22 cellular contexts compared by ENCODE assay signal in the genomic region with DNA sequence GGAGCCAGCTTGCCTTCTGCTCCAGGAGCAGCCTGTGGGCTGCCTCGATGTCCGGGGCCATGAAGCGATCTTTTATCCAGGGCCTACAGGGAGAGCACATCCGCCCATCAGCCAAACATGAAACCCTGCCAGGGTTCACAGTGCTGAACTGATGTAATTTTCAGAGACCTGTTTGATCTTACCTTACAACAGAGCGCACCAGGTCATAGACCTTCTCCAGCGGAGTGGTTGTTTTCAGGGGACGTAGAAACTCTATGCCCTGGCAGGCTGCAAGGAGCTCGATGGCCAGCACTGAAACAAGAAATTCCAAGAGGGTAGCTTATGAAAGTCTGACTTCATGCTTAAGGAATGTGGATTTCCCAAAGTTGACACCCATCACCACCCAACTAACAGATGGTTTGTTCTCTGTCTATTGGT. TPM values are rescaled to one million over a fixed set of nuclear protein-coding genes. Genes with fewer than 3 reads are reported as not detected.
DNase-seq lines count a peak whose midpoint lies in the region; ATAC-seq, FAIRE-seq and TF ChIP-seq lines count a peak whose summit lies in the region.
"Had no signal": no experiment of that assay in that cellular context is flagged by ENCODE, and none has a peak within 500 bp of the region (broad histone marks: within the 10 kb centered on the region; RNA-seq: fewer than 3 reads in every experiment).

No MANE protein-coding gene starts in this region.

- TF ChIP-seq POLR2A in H1 (IDR thresholded peaks at IDR 0.05; ENCODE audit: control extremely low read depth in 1 of 2, low read depth in 2 of 2, low read length in 2 of 2) (no peak), HepG2 (IDR thresholded peaks at IDR 0.05; ENCODE audit: insufficient read depth in 1 of 2, low read depth in 2 of 2, low read length in 2 of 2) (no peak)

- TF ChIP-seq RAD21 in H1 (IDR thresholded peaks at IDR 0.05 in 1 of 2, conservative IDR thresholded peaks at IDR 0.05 in 1 of 2; ENCODE audit: low read depth in 2 of 2, low read length in 2 of 2) (no peak), HepG2 (CRISPR knock-in tag; IDR thresholded peaks at IDR 0.05) (no peak)

- H4K20me1 ChIP-seq in H1 (replicated peaks in 1 of 2; ENCODE audit: control insufficient read depth in 1 of 2, insufficient read depth in 2 of 2, low read length in 2 of 2) (no peaks in the 10 kb centered on the region), HepG2 (ENCODE audit: insufficient read depth, low read length) (no peaks in the 10 kb centered on the region), OCI-LY7 (ENCODE audit: insufficient read depth, low read length) (no peaks in the 10 kb centered on the region)

- TF ChIP-seq CTCF in H1 (IDR thresholded peaks at IDR 0.05; ENCODE audit: control extremely low read depth in 1 of 3, insufficient read depth in 1 of 3, low read depth in 1 of 3, low read length in 3 of 3) = no peak
- no peak for TF ChIP-seq CTCF in HepG2 (CRISPR knock-in tag; IDR thresholded peaks at IDR 0.05)
- no peak for TF ChIP-seq CTCF in OCI-LY7 (conservative IDR thresholded peaks at IDR 0.05; ENCODE audit: low read length)

- H3K4ac ChIP-seq in H1 (replicated peaks; ENCODE audit: insufficient read length, low read depth, low read length) = no peak overlapping the region

- H4K91ac ChIP-seq in H1 (replicated peaks; ENCODE audit: insufficient read length, low read length) = no peak overlapping the region

- no peak overlapping the region for H2BK5ac ChIP-seq in H1 (ENCODE audit: low read depth, low read length)

- H3K79me1 ChIP-seq in H1 (ENCODE audit: low read depth, low read length) = no peaks in the 10 kb centered on the region

- ATAC-seq in HepG2 (peak; percentile 86), GM18909 (IDR thresholded peaks at IDR 0.05; ENCODE audit: poor library complexity, unreplicated experiment) (no peak), GM21390 (IDR thresholded peaks at IDR 0.05; ENCODE audit: unreplicated experiment) (no peak)
- ATAC-seq: esophagus mucosa, HCT116, natural killer cell had no signal

- POLR2A ChIA-PET in H1 (lab: Charles Lee; ENCODE audit: partially characterized antibody) = interaction anchor here (1.6 kb wide), 1 partner anchor 20 kb away, joined by 3 read pairs; a partner anchor contains a TSS
- POLR2A ChIA-PET in HepG2 (lab: Yijun Ruan, JAX) = interaction anchor here (0.6 to 7.0 kb wide), 7 partner anchors 10 to 34 kb away, joined by 3 to 92 read pairs (median 10); a partner anchor contains a TSS
- POLR2A ChIA-PET in OCI-LY7 (lab: Charles Lee) = no interaction called here

- no peak overlapping the region for H3K56ac ChIP-seq in H1 (replicated peaks; ENCODE audit: insufficient read length, low read depth, low read length)

- H3K14ac ChIP-seq in H1 (ENCODE audit: insufficient read length) = no peak overlapping the region

- H3K4me1 ChIP-seq in H1 (replicated peaks in 1 of 4; ENCODE audit: control insufficient read depth in 3 of 4, insufficient read depth in 4 of 4, low read length in 3 of 4) = peaks cover 0 to 3% (median under 1%) of the 10 kb centered on the region in 4 experiments; a peak in 5 of 7 replicates
- H3K4me1 ChIP-seq in HepG2 (ENCODE audit: insufficient read depth, low read length) = peaks cover 82% of the 10 kb centered on the region
- H3K4me1 ChIP-seq in OCI-LY7 (ENCODE audit: insufficient read depth, low read length, poor library complexity, severe bottlenecking) = peaks cover 16% of the 10 kb centered on the region
- H3K4me1 ChIP-seq: tibial nerve had no signal

- H2BK120ac ChIP-seq in H1 (replicated peaks; ENCODE audit: low read depth, low read length) = no peak overlapping the region

- H4K8ac ChIP-seq in H1 (ENCODE audit: extremely low read depth, insufficient read depth, low read length) = no peak overlapping the region

- H3K9me3 ChIP-seq in H1 (ENCODE audit: insufficient read depth in 2 of 2, low read depth in 1 of 2, low read length in 1 of 2) (no peaks in the 10 kb centered on the region), HepG2 (ENCODE audit: low read length) (no peaks in the 10 kb centered on the region), OCI-LY7 (ENCODE audit: low read length) (no peaks in the 10 kb centered on the region)
- H3K9me3 ChIP-seq: tibial nerve had no signal

- FAIRE-seq in H1 (lab: Jason Lieb, UNC) (no peak), HepG2 (lab: Jason Lieb, UNC) (peak; percentile 64)
- FAIRE-seq: GM19239, keratinocyte had no signal

- in situ Hi-C loops in HepG2 (cut with HindIII; ENCODE audit: extremely low pct_ligation_motif_present, low pct_unique_long_range_greater_than_20kb) = loop anchor here (25.0 kb wide), 1 partner anchor 389 kb away; no protein-coding TSS in a partner anchor

- H2AFZ ChIP-seq in H1 (ENCODE audit: low read length) (no peak overlapping the region), HepG2 (ENCODE audit: low read length) (no peak overlapping the region), OCI-LY7 (ENCODE audit: low read length) (no peak overlapping the region)
- H2AFZ ChIP-seq: parathyroid adenoma had no signal

- H3K9ac ChIP-seq in H1 (replicated peaks in 1 of 4; ENCODE audit: extremely low read depth in 1 of 4, low read depth in 3 of 4, low read length in 3 of 4) = no peak overlapping the region
- no peak overlapping the region; the same call in 1 of the 2 replicates for H3K9ac ChIP-seq in HepG2 (ENCODE audit: insufficient read depth, low read depth, low read length)
- H3K9ac ChIP-seq: parathyroid adenoma had no signal

- no peak overlapping the region for H2BK12ac ChIP-seq in H1 (ENCODE audit: low read depth, low read length)

- H3K27ac ChIP-seq in H1 (ENCODE audit: low read depth, low read length) = no peak overlapping the region
- peak overlapping the region; percentile 74 for H3K27ac ChIP-seq in HepG2 (ENCODE audit: extremely low read length, insufficient read depth, low read length)
- H3K27ac ChIP-seq in OCI-LY7 (ENCODE audit: low read depth, low read length, poor library complexity, severe bottlenecking) = no peak overlapping the region
- H3K27ac ChIP-seq: cardiac muscle cell, HL-60, parathyroid adenoma, tibial nerve had no signal

- H2BK20ac ChIP-seq in H1 (ENCODE audit: low read length) = no peak overlapping the region

- BruUV-seq in HepG2 (replicated peaks; lab: Mats Ljungman, UMichigan) (no TSS peak), OCI-LY7 (replicated peaks; lab: Mats Ljungman, UMichigan) (no TSS peak)

- TF ChIP-seq EP300 in H1 (IDR thresholded peaks at IDR 0.05; ENCODE audit: borderline replicate concordance in 1 of 2, low read depth in 2 of 2, low read length in 2 of 2) (no peak), HepG2 (IDR thresholded peaks at IDR 0.05; ENCODE audit: low read depth in 2 of 2, low read length in 2 of 2) (peak; percentile 27 to 88; a peak in 2 of 4 replicates), HepG2 (CRISPR knock-in tag; IDR thresholded peaks at IDR 0.05; ENCODE audit: borderline replicate concordance) (0 out of 2 replicates have a peak, but pooled peaks have one; percentile 40)

- CTCF ChIA-PET in H1 (lab: Charles Lee; ENCODE audit: partially characterized antibody) (interaction anchor here (1.2 to 7.3 kb wide), 3 partner anchors 17 to 34 kb away, joined by 3 to 69 read pairs (median 4); a partner anchor contains a TSS), HepG2 (lab: Yijun Ruan, JAX; ENCODE audit: low intra/inter-chr PET ratio, low total read pairs) (no interaction called here), OCI-LY7 (lab: Charles Lee; ENCODE audit: unreplicated experiment) (no interaction called here)

- H2BK15ac ChIP-seq in H1 (ENCODE audit: low read length) = no peak overlapping the region

- DNase-seq in ELR (ENCODE audit: low read depth) (peak; percentile 40), NCI-H226 (peak; percentile 54), H1 (ENCODE audit: low read depth in 1 of 2, low spot score in 2 of 2) (no peak), HepG2 (ENCODE audit: low spot score) (peak; percentile 82), OCI-LY7 (ENCODE audit: low spot score) (no peak)
- no peak for DNase-seq in central memory CD4-positive, alpha-beta T cell
- DNase-seq: COR-L47, KG1, natural killer cell, NCI-H1092 treated with DMSO at 0.1 percent for 48 hours, NCI-H2081 treated with DMSO at 0.1 percent for 48 hours had no signal

- H3K4me3 ChIP-seq in H1 (ENCODE audit: extremely low read depth in 1 of 4, insufficient read depth in 2 of 4, low read depth in 3 of 4, low read length in 4 of 4) (no peak overlapping the region), HepG2 (replicated peaks in 1 of 3; ENCODE audit: insufficient read depth in 1 of 3, low read depth in 2 of 3, low read length in 3 of 3) (0 out of 6 replicates have a peak overlapping the region, but pooled peaks of 1 of the 3 experiments have one; percentile 11), OCI-LY7 (ENCODE audit: low read depth, low read length, poor library complexity, severe bottlenecking) (no peak overlapping the region)
- H3K4me3 ChIP-seq: cardiac muscle cell, tibial nerve had no signal

- 93% methylated on average over 8 of the region's 8 CpGs; no CpG with 5 or more reads in 1 of the 2 experiments for WGBS in H1 (ENCODE audit: extremely low coverage in 1 of 2, insufficient coverage in 1 of 2, insufficient read length in 1 of 2, insufficient replicate concordance in 2 of 2, low coverage in 1 of 2, low lambda C conversion rate in 2 of 2, missing lambda C conversion rate in 1 of 2), 2 experiments
- 0% methylated on average over 3 of the region's 8 CpGs for WGBS in HepG2 (ENCODE audit: low lambda C conversion rate)

- no peak overlapping the region for H2AK5ac ChIP-seq in H1 (ENCODE audit: low read depth, low read length)

- intact Hi-C loops in HepG2 (cut with micrococcal nuclease; ENCODE audit: unreplicated experiment) (loop anchor here (2.0 kb wide), 1 partner anchor 20 kb away; a partner anchor contains a TSS), OCI-LY7 (cut with micrococcal nuclease; ENCODE audit: unreplicated experiment) (no loop called here)

- H3K18ac ChIP-seq in H1 (ENCODE audit: extremely low read depth, low read length) = no peak overlapping the region

- H3K23ac ChIP-seq in H1 (ENCODE audit: insufficient read length) = no peak overlapping the region

- H3K23me2 ChIP-seq in H1 (ENCODE audit: low read depth, low read length) = no peaks in the 10 kb centered on the region

- no peaks in the 10 kb centered on the region for H3K36me3 ChIP-seq in H1 (ENCODE audit: control insufficient read depth in 2 of 4, insufficient read depth in 4 of 4, low read length in 3 of 4)
- no peaks in the 10 kb centered on the region for H3K36me3 ChIP-seq in HepG2 (replicated peaks in 1 of 2; ENCODE audit: control insufficient read depth in 1 of 2, insufficient read depth in 2 of 2, low read length in 2 of 2)
- no peaks in the 10 kb centered on the region for H3K36me3 ChIP-seq in OCI-LY7 (ENCODE audit: insufficient read depth, low read length)
- H3K36me3 ChIP-seq: cardiac muscle cell, tibial nerve had no signal

- H3K27me3 ChIP-seq in H1 (replicated peaks in 1 of 4; ENCODE audit: control insufficient read depth in 3 of 4, extremely low read depth in 1 of 4, insufficient read depth in 3 of 4, low read length in 3 of 4) (no peaks in the 10 kb centered on the region), HepG2 (ENCODE audit: control insufficient read depth in 1 of 2, insufficient read depth in 2 of 2, low read length in 2 of 2) (no peaks in the 10 kb centered on the region)
- H3K27me3 ChIP-seq: cardiac muscle cell, tibial nerve had no signal

- H3K79me2 ChIP-seq in H1 (ENCODE audit: control insufficient read depth in 1 of 2, insufficient read depth in 2 of 2, low read length in 2 of 2) (no peaks in the 10 kb centered on the region), HepG2 (ENCODE audit: insufficient read depth, low read length) (no peaks in the 10 kb centered on the region), OCI-LY7 (ENCODE audit: insufficient read depth, low read depth, low read length) (no peaks in the 10 kb centered on the region)
- H3K79me2 ChIP-seq: parathyroid adenoma had no signal

- H4K5ac ChIP-seq in H1 (ENCODE audit: insufficient read length, low read depth, low read length) = no peak overlapping the region

- no peaks in the 10 kb centered on the region for H3K9me2 ChIP-seq in OCI-LY7 (ENCODE audit: insufficient read depth, low read length)

- H3K4me2 ChIP-seq in H1 (ENCODE audit: insufficient read depth in 1 of 2, low read depth in 2 of 2, low read length in 2 of 2) = no peak overlapping the region
- peak overlapping the region; percentile 59 for H3K4me2 ChIP-seq in HepG2 (ENCODE audit: low read depth, low read length)
- H3K4me2 ChIP-seq in OCI-LY7 (ENCODE audit: low read length) = no peak overlapping the region

RNA-seq across cellular contexts. Expression of a gene that starts 19.7 kb away (rescaled TPM):
- total RNA-seq in H1 (2021; fragmentation: NEBNext Ultra II Directional; extraction: Animal tissue kit (Norgen Biotek cat#: 25700)) = 0.17 and 0.44 TPM in 2 replicates
- polyA plus RNA-seq in H1 (2011; rRNA removed) (0.08 and 0.12 TPM in 2 replicates), HepG2 (2011; rRNA removed) (37.8 and 63.7 TPM in 2 replicates)
- polyA plus RNA-seq in H1 (2011; cell fraction: cytosol; rRNA removed) = 0.40 TPM
- polyA plus RNA-seq in H1 (2011; cell fraction: nucleus; rRNA removed) = 1.2 TPM
- 0.09 to 0.44 TPM (median 0.18 TPM) in 4 replicates for polyA plus RNA-seq in H1 (2012, experiment 1 of 2)
- polyA plus RNA-seq in H1 (2012, experiment 2 of 2) = 0.13 TPM
- polyA plus RNA-seq in H1 (2013, experiment 1 of 2) = 0.16 TPM
- 0.20 TPM for polyA plus RNA-seq in H1 (2013, experiment 2 of 2)
- 0.15 and 0.73 TPM in 2 replicates for polyA minus RNA-seq in H1 (2011; rRNA and poly(A)+ RNA removed)
- not detected for polyA minus RNA-seq in H1 (2011; cell fraction: cytosol; rRNA and poly(A)+ RNA removed)
- 1.1 TPM for polyA minus RNA-seq in H1 (2011; cell fraction: nucleus; rRNA and poly(A)+ RNA removed)
- total RNA-seq in HepG2 (2016; rRNA removed; fragmentation: Illumina TruSeq; extraction: Trizol) (0.56 and 0.89 TPM in 2 replicates), OCI-LY7 (2022) (1.4 and 2.1 TPM in 2 replicates)
- total RNA-seq in HepG2 (2016; cell fraction: cytosol; rRNA removed; fragmentation: Illumina TruSeq; extraction: Trizol; ENCODE audit: low read depth) = 0.10 and 0.26 TPM in 2 replicates
- total RNA-seq in HepG2 (2016; cell fraction: insoluble cytoplasmic fraction; rRNA removed; fragmentation: Illumina TruSeq; extraction: Trizol) = 0.58 and 1.1 TPM in 2 replicates
- 0.22 and 0.59 TPM in 2 replicates for total RNA-seq in HepG2 (2016; cell fraction: membrane; rRNA removed; fragmentation: Illumina TruSeq; extraction: Trizol)
- total RNA-seq in HepG2 (2016; cell fraction: nucleus; rRNA removed; fragmentation: Illumina TruSeq; extraction: Trizol) = 1.8 and 2.1 TPM in 2 replicates
- polyA plus RNA-seq in HepG2 (2011; cell fraction: cytosol; rRNA removed) = 17.0 and 30.5 TPM in 2 replicates
- 159 and 187 TPM in 2 replicates for polyA plus RNA-seq in HepG2 (2011; cell fraction: nucleus; rRNA removed)
- polyA plus RNA-seq in HepG2 (2012) = 38.1 and 88.4 TPM in 2 replicates
- 0.11 TPM in 2 replicates for polyA plus RNA-seq in HepG2 (2016; cell fraction: cytosol; fragmentation: Illumina TruSeq; extraction: Trizol; ENCODE audit: low read depth)
- polyA plus RNA-seq in HepG2 (2016; cell fraction: insoluble cytoplasmic fraction; fragmentation: Illumina TruSeq; extraction: Trizol; ENCODE audit: low read depth) = 0.50 and 0.67 TPM in 2 replicates
- polyA plus RNA-seq in HepG2 (2016; cell fraction: membrane; fragmentation: Illumina TruSeq; extraction: Trizol; ENCODE audit: low read depth) = 0.20 and 0.25 TPM in 2 replicates
- polyA plus RNA-seq in HepG2 (2016; cell fraction: nucleus; fragmentation: Illumina TruSeq; extraction: Trizol; ENCODE audit: insufficient read depth, low read depth) = 1.8 and 2.3 TPM in 2 replicates
- 3.5 and 84.7 TPM in 2 replicates for polyA minus RNA-seq in HepG2 (2011; rRNA and poly(A)+ RNA removed; ENCODE audit: low replicate concordance)
- polyA minus RNA-seq in HepG2 (2011; cell fraction: cytosol; rRNA and poly(A)+ RNA removed) = 24.7 and 49.8 TPM in 2 replicates
- polyA minus RNA-seq in HepG2 (2011; cell fraction: nucleus; rRNA and poly(A)+ RNA removed) = 65.0 and 124 TPM in 2 replicates
- 0.25 and 0.57 TPM in 2 replicates for total RNA-seq in OCI-LY7 (2014; rRNA removed; shearing (Covaris generic))
- total RNA-seq: cardiac muscle cell had no signal
- polyA plus RNA-seq: cardiac muscle cell had no signal

RNA-seq across cellular contexts. Expression of a gene that starts 33.3 kb away (rescaled TPM):
- 0.34 TPM in 1 of 2 replicates, not detected in the other for total RNA-seq in H1 (2021; fragmentation: NEBNext Ultra II Directional; extraction: Animal tissue kit (Norgen Biotek cat#: 25700))
- polyA plus RNA-seq in H1 (2011; rRNA removed) (0.14 TPM in 2 replicates), HepG2 (2011; rRNA removed) (29.6 and 31.5 TPM in 2 replicates)
- polyA plus RNA-seq in H1 (2011; cell fraction: cytosol; rRNA removed) = 0.36 TPM
- 0.61 TPM for polyA plus RNA-seq in H1 (2011; cell fraction: nucleus; rRNA removed)
- polyA plus RNA-seq in H1 (2012, experiment 1 of 2) = 0.14 to 0.54 TPM (median 0.31 TPM) in 3 of 4 replicates, not detected in the other
- not detected for polyA plus RNA-seq in H1 (2012, experiment 2 of 2)
- 0.14 TPM for polyA plus RNA-seq in H1 (2013, experiment 1 of 2)
- polyA plus RNA-seq in H1 (2013, experiment 2 of 2) = 0.17 TPM
- polyA minus RNA-seq in H1 (2011; rRNA and poly(A)+ RNA removed) = 0.17 and 0.22 TPM in 2 replicates
- not detected for polyA minus RNA-seq in H1 (2011; cell fraction: cytosol; rRNA and poly(A)+ RNA removed)
- 1.6 TPM for polyA minus RNA-seq in H1 (2011; cell fraction: nucleus; rRNA and poly(A)+ RNA removed)
- total RNA-seq in HepG2 (2016; rRNA removed; fragmentation: Illumina TruSeq; extraction: Trizol) (6.2 and 6.5 TPM in 2 replicates), OCI-LY7 (2022) (2.6 and 2.8 TPM in 2 replicates)
- total RNA-seq in HepG2 (2016; cell fraction: cytosol; rRNA removed; fragmentation: Illumina TruSeq; extraction: Trizol; ENCODE audit: low read depth) = 0.91 and 1.2 TPM in 2 replicates
- total RNA-seq in HepG2 (2016; cell fraction: insoluble cytoplasmic fraction; rRNA removed; fragmentation: Illumina TruSeq; extraction: Trizol) = 6.5 and 6.7 TPM in 2 replicates
- total RNA-seq in HepG2 (2016; cell fraction: membrane; rRNA removed; fragmentation: Illumina TruSeq; extraction: Trizol) = 2.3 and 2.7 TPM in 2 replicates
- total RNA-seq in HepG2 (2016; cell fraction: nucleus; rRNA removed; fragmentation: Illumina TruSeq; extraction: Trizol) = 4.1 and 7.2 TPM in 2 replicates
- 16.5 and 18.2 TPM in 2 replicates for polyA plus RNA-seq in HepG2 (2011; cell fraction: cytosol; rRNA removed)
- polyA plus RNA-seq in HepG2 (2011; cell fraction: nucleus; rRNA removed) = 119 and 127 TPM in 2 replicates
- polyA plus RNA-seq in HepG2 (2012) = 21.2 and 31.4 TPM in 2 replicates
- 0.93 and 1.1 TPM in 2 replicates for polyA plus RNA-seq in HepG2 (2016; cell fraction: cytosol; fragmentation: Illumina TruSeq; extraction: Trizol; ENCODE audit: low read depth)
- 6.7 and 6.9 TPM in 2 replicates for polyA plus RNA-seq in HepG2 (2016; cell fraction: insoluble cytoplasmic fraction; fragmentation: Illumina TruSeq; extraction: Trizol; ENCODE audit: low read depth)
- polyA plus RNA-seq in HepG2 (2016; cell fraction: membrane; fragmentation: Illumina TruSeq; extraction: Trizol; ENCODE audit: low read depth) = 1.9 and 2.6 TPM in 2 replicates
- polyA plus RNA-seq in HepG2 (2016; cell fraction: nucleus; fragmentation: Illumina TruSeq; extraction: Trizol; ENCODE audit: insufficient read depth, low read depth) = 16.1 and 17.7 TPM in 2 replicates
- 1.8 and 25.6 TPM in 2 replicates for polyA minus RNA-seq in HepG2 (2011; rRNA and poly(A)+ RNA removed; ENCODE audit: low replicate concordance)
- 8.2 and 13.4 TPM in 2 replicates for polyA minus RNA-seq in HepG2 (2011; cell fraction: cytosol; rRNA and poly(A)+ RNA removed)
- polyA minus RNA-seq in HepG2 (2011; cell fraction: nucleus; rRNA and poly(A)+ RNA removed) = 15.7 and 18.8 TPM in 2 replicates
- total RNA-seq in OCI-LY7 (2014; rRNA removed; shearing (Covaris generic)) = 0.50 and 0.67 TPM in 2 replicates

RNA-seq across cellular contexts. Expression of a gene that starts 34.0 kb away (rescaled TPM):
- not detected in 2 replicates for total RNA-seq in H1 (2021; fragmentation: NEBNext Ultra II Directional; extraction: Animal tissue kit (Norgen Biotek cat#: 25700))
- polyA plus RNA-seq in H1 (2011; rRNA removed) (0.02 TPM in 1 of 2 replicates, not detected in the other), HepG2 (2011; rRNA removed) (0.30 and 0.32 TPM in 2 replicates)
- polyA plus RNA-seq in H1 (2011; cell fraction: cytosol; rRNA removed) = 0.03 TPM
- polyA plus RNA-seq in H1 (2011; cell fraction: nucleus; rRNA removed) = not detected
- not detected in 4 replicates for polyA plus RNA-seq in H1 (2012, experiment 1 of 2)
- polyA plus RNA-seq in H1 (2012, experiment 2 of 2) = not detected
- polyA plus RNA-seq in H1 (2013, experiment 1 of 2) = 0.02 TPM
- not detected for polyA plus RNA-seq in H1 (2013, experiment 2 of 2)
- polyA minus RNA-seq in H1 (2011; rRNA and poly(A)+ RNA removed) = not detected in 2 replicates
- not detected for polyA minus RNA-seq in H1 (2011; cell fraction: cytosol; rRNA and poly(A)+ RNA removed)
- polyA minus RNA-seq in H1 (2011; cell fraction: nucleus; rRNA and poly(A)+ RNA removed) = not detected
- total RNA-seq in HepG2 (2016; rRNA removed; fragmentation: Illumina TruSeq; extraction: Trizol) (0.18 and 0.24 TPM in 2 replicates), OCI-LY7 (2022) (0.99 and 1.5 TPM in 2 replicates)
- 0.10 and 0.18 TPM in 2 replicates for total RNA-seq in HepG2 (2016; cell fraction: cytosol; rRNA removed; fragmentation: Illumina TruSeq; extraction: Trizol; ENCODE audit: low read depth)
- total RNA-seq in HepG2 (2016; cell fraction: insoluble cytoplasmic fraction; rRNA removed; fragmentation: Illumina TruSeq; extraction: Trizol) = 0.18 and 0.22 TPM in 2 replicates
- 0.24 and 0.53 TPM in 2 replicates for total RNA-seq in HepG2 (2016; cell fraction: membrane; rRNA removed; fragmentation: Illumina TruSeq; extraction: Trizol)
- total RNA-seq in HepG2 (2016; cell fraction: nucleus; rRNA removed; fragmentation: Illumina TruSeq; extraction: Trizol) = 0.22 and 0.31 TPM in 2 replicates
- polyA plus RNA-seq in HepG2 (2011; cell fraction: cytosol; rRNA removed) = 0.13 and 0.35 TPM in 2 replicates
- polyA plus RNA-seq in HepG2 (2011; cell fraction: nucleus; rRNA removed) = 0.13 and 0.17 TPM in 2 replicates
- polyA plus RNA-seq in HepG2 (2012) = 0.36 and 0.39 TPM in 2 replicates
- polyA plus RNA-seq in HepG2 (2016; cell fraction: cytosol; fragmentation: Illumina TruSeq; extraction: Trizol; ENCODE audit: low read depth) = 0.05 and 0.08 TPM in 2 replicates
- 0.29 and 0.36 TPM in 2 replicates for polyA plus RNA-seq in HepG2 (2016; cell fraction: insoluble cytoplasmic fraction; fragmentation: Illumina TruSeq; extraction: Trizol; ENCODE audit: low read depth)
- 0.17 and 0.19 TPM in 2 replicates for polyA plus RNA-seq in HepG2 (2016; cell fraction: membrane; fragmentation: Illumina TruSeq; extraction: Trizol; ENCODE audit: low read depth)
- 0.35 and 0.41 TPM in 2 replicates for polyA plus RNA-seq in HepG2 (2016; cell fraction: nucleus; fragmentation: Illumina TruSeq; extraction: Trizol; ENCODE audit: insufficient read depth, low read depth)
- 0.16 TPM in 1 of 2 replicates, not detected in the other for polyA minus RNA-seq in HepG2 (2011; rRNA and poly(A)+ RNA removed; ENCODE audit: low replicate concordance)
- polyA minus RNA-seq in HepG2 (2011; cell fraction: cytosol; rRNA and poly(A)+ RNA removed) = 0.35 TPM in 1 of 2 replicates, not detected in the other
- 0.26 and 1.1 TPM in 2 replicates for polyA minus RNA-seq in HepG2 (2011; cell fraction: nucleus; rRNA and poly(A)+ RNA removed)
- 0.16 and 0.18 TPM in 2 replicates for total RNA-seq in OCI-LY7 (2014; rRNA removed; shearing (Covaris generic))
- total RNA-seq: cardiac muscle cell, esophagus mucosa, mesenteric fat pad, tibial nerve had no signal
- polyA plus RNA-seq: cardiac muscle cell had no signal

RNA-seq across cellular contexts. Expression of a gene that starts 59.0 kb away (rescaled TPM):
- total RNA-seq in H1 (2021; fragmentation: NEBNext Ultra II Directional; extraction: Animal tissue kit (Norgen Biotek cat#: 25700)) = 161 and 167 TPM in 2 replicates
- 77.8 and 106 TPM in 2 replicates for polyA plus RNA-seq in H1 (2011; rRNA removed)
- polyA plus RNA-seq in H1 (2011; cell fraction: cytosol; rRNA removed) = 161 TPM
- 89.3 TPM for polyA plus RNA-seq in H1 (2011; cell fraction: nucleus; rRNA removed)
- 135 to 179 TPM (median 147 TPM) in 4 replicates for polyA plus RNA-seq in H1 (2012, experiment 1 of 2)
- polyA plus RNA-seq in H1 (2012, experiment 2 of 2) = 27.7 TPM
- polyA plus RNA-seq in H1 (2013, experiment 1 of 2) = 172 TPM
- polyA plus RNA-seq in H1 (2013, experiment 2 of 2) = 166 TPM
- 110 and 126 TPM in 2 replicates for polyA minus RNA-seq in H1 (2011; rRNA and poly(A)+ RNA removed)
- 68.2 TPM for polyA minus RNA-seq in H1 (2011; cell fraction: cytosol; rRNA and poly(A)+ RNA removed)
- polyA minus RNA-seq in H1 (2011; cell fraction: nucleus; rRNA and poly(A)+ RNA removed) = 93.7 TPM
- total RNA-seq in HepG2 (2016; rRNA removed; fragmentation: Illumina TruSeq; extraction: Trizol) = 90.4 and 114 TPM in 2 replicates
- total RNA-seq in HepG2 (2016; cell fraction: cytosol; rRNA removed; fragmentation: Illumina TruSeq; extraction: Trizol; ENCODE audit: low read depth) = 19.9 and 28.2 TPM in 2 replicates
- 86.9 and 108 TPM in 2 replicates for total RNA-seq in HepG2 (2016; cell fraction: insoluble cytoplasmic fraction; rRNA removed; fragmentation: Illumina TruSeq; extraction: Trizol)
- total RNA-seq in HepG2 (2016; cell fraction: membrane; rRNA removed; fragmentation: Illumina TruSeq; extraction: Trizol) = 66.0 and 81.9 TPM in 2 replicates
- 54.5 and 55.7 TPM in 2 replicates for total RNA-seq in HepG2 (2016; cell fraction: nucleus; rRNA removed; fragmentation: Illumina TruSeq; extraction: Trizol)
- polyA plus RNA-seq in HepG2 (2011; rRNA removed) = 74.4 and 87.5 TPM in 2 replicates
- 50.8 and 73.9 TPM in 2 replicates for polyA plus RNA-seq in HepG2 (2011; cell fraction: cytosol; rRNA removed)
- 43.0 and 54.3 TPM in 2 replicates for polyA plus RNA-seq in HepG2 (2011; cell fraction: nucleus; rRNA removed)
- polyA plus RNA-seq in HepG2 (2012) = 111 and 121 TPM in 2 replicates
- 22.4 and 25.2 TPM in 2 replicates for polyA plus RNA-seq in HepG2 (2016; cell fraction: cytosol; fragmentation: Illumina TruSeq; extraction: Trizol; ENCODE audit: low read depth)
- 97.9 and 98.6 TPM in 2 replicates for polyA plus RNA-seq in HepG2 (2016; cell fraction: insoluble cytoplasmic fraction; fragmentation: Illumina TruSeq; extraction: Trizol; ENCODE audit: low read depth)
- 49.0 and 58.4 TPM in 2 replicates for polyA plus RNA-seq in HepG2 (2016; cell fraction: membrane; fragmentation: Illumina TruSeq; extraction: Trizol; ENCODE audit: low read depth)
- 57.8 and 60.3 TPM in 2 replicates for polyA plus RNA-seq in HepG2 (2016; cell fraction: nucleus; fragmentation: Illumina TruSeq; extraction: Trizol; ENCODE audit: insufficient read depth, low read depth)
- polyA minus RNA-seq in HepG2 (2011; rRNA and poly(A)+ RNA removed; ENCODE audit: low replicate concordance) = 53.9 and 54.2 TPM in 2 replicates
- 45.7 and 50.7 TPM in 2 replicates for polyA minus RNA-seq in HepG2 (2011; cell fraction: cytosol; rRNA and poly(A)+ RNA removed)
- 50.5 and 65.3 TPM in 2 replicates for polyA minus RNA-seq in HepG2 (2011; cell fraction: nucleus; rRNA and poly(A)+ RNA removed)
- 75.6 and 86.7 TPM in 2 replicates for total RNA-seq in OCI-LY7 (2014; rRNA removed; shearing (Covaris generic))
- 120 and 122 TPM in 2 replicates for total RNA-seq in OCI-LY7 (2022)

Comparison
In these comparisons a context has a peak if more than half of its experiments do, and no peak if none do; other contexts are left out.
1. DNase-seq: peak in ELR (single experiment), NCI-H226 (single experiment) and HepG2 (single experiment); none in H1 (0 of 2), central memory CD4-positive, alpha-beta T cell (single experiment) and OCI-LY7 (single experiment).